In genomic region chr6:139990865-139991264, GRCh38 we compare ENCODE assay signal across 1 cellular context.
TF ChIP-seq lines count a peak whose summit lies in the region.

No MANE protein-coding gene starts in this region.

TF ChIP-seq in SK-N-SH, 30 proteins besides CTCF, POLR2A, EP300 and RAD21 (continued from another document):
- TF ChIP-seq REST (IDR thresholded peaks at IDR 0.05; ENCODE audit: low read depth, low read length) (no peak), FOXM1 (IDR thresholded peaks at IDR 0.05; ENCODE audit: low read depth) (no peak), NRF1 (IDR thresholded peaks at IDR 0.05; ENCODE audit: low read depth, low read length) (no peak), RFX5 (IDR thresholded peaks at IDR 0.05; ENCODE audit: low read length) (no peak), USF2 (IDR thresholded peaks at IDR 0.05; ENCODE audit: borderline replicate concordance, low read depth, low read length) (no peak), JUND (IDR thresholded peaks at IDR 0.05) (no peak), GABPA (IDR thresholded peaks at IDR 0.05; ENCODE audit: low read depth) (no peak)
